In the genomic region with DNA sequence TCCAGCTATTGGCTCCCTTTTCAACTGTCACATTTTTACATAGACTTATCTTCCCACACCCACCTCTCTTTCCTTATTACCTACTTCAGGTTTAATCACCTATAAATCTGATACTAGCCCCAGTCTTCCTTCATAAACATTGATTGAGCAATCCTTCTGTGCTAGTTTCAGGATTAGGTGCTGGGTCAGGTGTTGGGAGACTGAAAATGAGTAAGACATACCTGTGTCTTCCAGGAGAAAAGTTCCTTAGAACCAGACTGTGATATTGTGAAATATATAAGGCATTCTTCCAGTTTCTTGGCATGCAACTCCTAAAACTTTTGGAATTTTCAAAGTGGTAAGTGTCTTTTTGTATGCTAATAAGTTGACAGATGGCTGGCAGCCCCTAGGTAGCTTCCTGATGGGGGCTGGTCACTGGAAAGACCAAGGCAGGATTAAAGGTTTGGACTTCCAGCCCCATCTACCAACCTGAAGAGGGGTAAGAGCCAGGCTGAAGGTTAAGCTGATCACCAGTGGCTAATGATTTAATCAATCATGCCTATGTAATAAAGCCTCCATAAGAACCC, we compare ENCODE assay signal across 23 cellular contexts. TPM values are rescaled to one million over a fixed set of nuclear protein-coding genes. Genes with fewer than 3 reads are reported as not detected.
DNase-seq lines count a peak whose midpoint lies in the region; ATAC-seq and TF ChIP-seq lines count a peak whose summit lies in the region.
"Had no signal": no experiment of that assay in that cellular context is flagged by ENCODE, and none has a peak within 500 bp of the region (broad histone marks: within the 10 kb centered on the region; RNA-seq: fewer than 3 reads in every experiment).

No MANE protein-coding gene starts in this region.

- H3K9me2 ChIP-seq in Loucy (replicated peaks; ENCODE audit: low read depth, low read length): no peaks in the 10 kb centered on the region

- peak overlapping the region; percentile 88 for H3K4me2 ChIP-seq in BLaER1
- H3K4me2 ChIP-seq in Loucy (ENCODE audit: low read depth, low read length, poor library complexity, severe bottlenecking): peak overlapping the region; percentile 87

- H2AFZ ChIP-seq in Loucy (ENCODE audit: low read length): no peak overlapping the region

- TF ChIP-seq POLR2A in thyroid gland (IDR thresholded peaks at IDR 0.05): no peak

- H3K79me2 ChIP-seq in Loucy (ENCODE audit: insufficient read depth, low read length): peaks cover 89% of the 10 kb centered on the region

- TF ChIP-seq CTCF in Loucy (conservative IDR thresholded peaks at IDR 0.05; ENCODE audit: low read length) (no peak), coronary artery (IDR thresholded peaks at IDR 0.05) (no peak), mucosa of descending colon (IDR thresholded peaks at IDR 0.05) (no peak), thyroid gland (IDR thresholded peaks at IDR 0.05) (no peak)

- intact Hi-C loops in mucosa of descending colon (cut with DNase I, micrococcal nuclease): no loop called here
- intact Hi-C loops in thyroid gland (cut with DNase I): no loop called here

- no peak for DNase-seq in coronary artery (ENCODE audit: low spot score)
- no peak for DNase-seq in mucosa of descending colon
- no peak for DNase-seq in DMS 273 treated with DMSO at 0.1 percent for 48 hours (lab: John Stamatoyannopoulos, UW)
- no peak for DNase-seq in SKM-1 (lab: John Stamatoyannopoulos, UW; ENCODE audit: unreplicated experiment)
- DNase-seq in thyroid gland: no peak
- DNase-seq: ACHN; activated CD8-positive, alpha-beta T cell treated with anti-CD3 and anti-CD28 coated beads, Interleukin-2, amount 10 ng/mL, durations not matched to agents 7 days and 5 days; activated naive CD8-positive, alpha-beta T cell treated with anti-CD3 and anti-CD28 coated beads, Interleukin-2, amount 10 ng/mL, durations not matched to agents 7 days and 5 days; activated T-cell treated with anti-CD3 and anti-CD28 coated beads, Interleukin-2, amount 50 U/mL, for 72 hours; CD8-positive, alpha-beta memory T cell; effector memory CD4-positive, alpha-beta T cell; EL; foreskin fibroblast; Kasumi-1; NCI-H146; NCI-H524; stimulated activated naive CD8-positive, alpha-beta T cell treated with anti-CD3 and anti-CD28 coated beads, Interleukin-15, amount 100 ng/mL, for 72 hours; T-cell had no signal

- H3K4me1 ChIP-seq in BLaER1 (peaks cover 34% of the 10 kb centered on the region), Loucy (ENCODE audit: insufficient read depth, low read length, poor library complexity, severe bottlenecking) (peaks cover 58% of the 10 kb centered on the region), mucosa of descending colon (ENCODE audit: low read depth) (peaks cover 15% of the 10 kb centered on the region), thyroid gland (peaks cover 6 to 33% of the 10 kb centered on the region in 2 donors)

- H3K4me3 ChIP-seq in BLaER1: no peak overlapping the region
- H3K4me3 ChIP-seq in Loucy (ENCODE audit: low read length, poor library complexity, severe bottlenecking): peak overlapping the region; percentile 79
- H3K4me3 ChIP-seq in coronary artery: no peak overlapping the region
- no peak overlapping the region for H3K4me3 ChIP-seq in mucosa of descending colon
- H3K4me3 ChIP-seq in thyroid gland (replicated peaks in 1 of 3): no peak overlapping the region
- H3K4me3 ChIP-seq: cardiac muscle cell, lung had no signal

- H3K27ac ChIP-seq in BLaER1 (no peak overlapping the region), coronary artery (peak overlapping the region; percentile 1 to 13), thyroid gland (no peak overlapping the region)
- H3K27ac ChIP-seq: cardiac muscle cell had no signal

- H3K27me3 ChIP-seq in BLaER1 (no peaks in the 10 kb centered on the region), Loucy (ENCODE audit: insufficient read depth, low read length, poor library complexity, severe bottlenecking) (no peaks in the 10 kb centered on the region), thyroid gland (no peaks in the 10 kb centered on the region)
- H3K27me3 ChIP-seq: cardiac muscle cell had no signal

- ATAC-seq in mucosa of descending colon: peak; percentile 13
- no peak for ATAC-seq in GM18907 (IDR thresholded peaks at IDR 0.05; ENCODE audit: unreplicated experiment)
- ATAC-seq: activated CD8-positive, alpha-beta T cell treated with anti-CD3 and anti-CD28 coated beads, Interleukin-2, amount 10 ng/mL, durations not matched to agents 7 days and 5 days; activated T-cell treated with anti-CD3 and anti-CD28 coated beads, Interleukin-2, amount 50 U/mL, for 72 hours; stimulated activated naive CD8-positive, alpha-beta T cell treated with anti-CD3 and anti-CD28 coated beads, Interleukin-15, amount 100 ng/mL, for 72 hours; T-cell had no signal

- H3K9me3 ChIP-seq in BLaER1 (no peaks in the 10 kb centered on the region), Loucy (ENCODE audit: insufficient read depth, low read depth, low read length) (no peaks in the 10 kb centered on the region), mucosa of descending colon (no peaks in the 10 kb centered on the region), thyroid gland (no peaks in the 10 kb centered on the region)

- H3F3A ChIP-seq in Loucy (ENCODE audit: low read depth): no peaks in the 10 kb centered on the region

- H3K9ac ChIP-seq in BLaER1 (no peak overlapping the region), Loucy (ENCODE audit: low read depth, low read length, poor library complexity, severe bottlenecking) (no peak overlapping the region)

- H4K20me1 ChIP-seq in BLaER1 (peaks cover 88% of the 10 kb centered on the region), Loucy (ENCODE audit: insufficient read depth, low read length, poor library complexity, severe bottlenecking) (peaks cover 55% of the 10 kb centered on the region)

- peaks cover 19% of the 10 kb centered on the region for H3K36me3 ChIP-seq in BLaER1
- no peaks in the 10 kb centered on the region for H3K36me3 ChIP-seq in Loucy (ENCODE audit: insufficient read depth, low read length)
- no peaks in the 10 kb centered on the region for H3K36me3 ChIP-seq in mucosa of descending colon (ENCODE audit: low read depth)
- H3K36me3 ChIP-seq in thyroid gland: no peaks in the 10 kb centered on the region
- H3K36me3 ChIP-seq: cardiac muscle cell had no signal

RNA-seq across cellular contexts. Expression of a gene that starts 4.6 kb away (rescaled TPM):
- total RNA-seq in mucosa of descending colon: 10 to 100 TPM in 2 of 3 donors, 1 to 10 TPM in 1; 7.8 to 65.8 (median 15.2) TPM
- 10 to 100 TPM; 37.3 to 61.1 (median 48.1) TPM for total RNA-seq in thyroid gland

Comparison
In these comparisons a context has a peak if more than half of its experiments do, and no peak if none do; other contexts are left out.
1. H3K27ac ChIP-seq: peak in coronary artery (2 of 2); none in BLaER1 (single experiment) and thyroid gland (0 of 3).